Comparison of ENCODE assay signal across 20 cellular contexts in genomic region chr22:37001826-37002225, GRCh38. TPM values are rescaled to one million over a fixed set of nuclear protein-coding genes. Genes with fewer than 3 reads are reported as not detected.
DNase-seq lines count a peak whose midpoint lies in the region; ATAC-seq, FAIRE-seq and TF ChIP-seq lines count a peak whose summit lies in the region.
"Had no signal": no experiment of that assay in that cellular context is flagged by ENCODE, and none has a peak within 500 bp of the region (broad histone marks: within the 10 kb centered on the region; RNA-seq: fewer than 3 reads in every experiment).

No MANE protein-coding gene starts in this region.

- no TSS peak for BruUV-seq in A673 (replicated peaks; lab: Mats Ljungman, UMichigan)

- no peaks in the 10 kb centered on the region for H3K36me3 ChIP-seq in kidney (ENCODE audit: control insufficient read depth in 1 of 2, insufficient read depth in 2 of 2, low read length in 2 of 2)
- no peaks in the 10 kb centered on the region for H3K36me3 ChIP-seq in A673 (ENCODE audit: insufficient read depth, low read length, poor library complexity, severe bottlenecking)
- H3K36me3 ChIP-seq: HAP-1 had no signal

- intact Hi-C loops in activated naive CD4-positive, alpha-beta T cell treated with anti-CD3 and anti-CD28 coated beads for 36 hours (cut with micrococcal nuclease): no loop called here
- intact Hi-C loops in kidney (cut with DNase I) (no loop called here), A673 (cut with micrococcal nuclease; ENCODE audit: unreplicated experiment) (no loop called here)

- no peak for TF ChIP-seq CTCF in kidney (IDR thresholded peaks at IDR 0.05; ENCODE audit: borderline replicate concordance, extremely low read depth, insufficient read depth)
- no peak for TF ChIP-seq CTCF in omental fat pad (IDR thresholded peaks at IDR 0.05)
- TF ChIP-seq CTCF in A673 (conservative IDR thresholded peaks at IDR 0.05; ENCODE audit: low read depth, low read length): no peak

- H3K9me3 Mint-ChIP-seq in activated naive CD4-positive, alpha-beta T cell treated with anti-CD3 and anti-CD28 coated beads, Interleukin-2, amount 10 ng/mL, durations not matched to agents 7 days and 5 days: no peaks in the 10 kb centered on the region
- no peaks in the 10 kb centered on the region for H3K9me3 Mint-ChIP-seq in activated naive CD4-positive, alpha-beta T cell treated with anti-CD3 and anti-CD28 coated beads for 36 hours

- DNase-seq in activated naive CD4-positive, alpha-beta T cell treated with anti-CD3 and anti-CD28 coated beads, Interleukin-2, amount 10 ng/mL, durations not matched to agents 7 days and 5 days: peak; percentile 15
- no peak for DNase-seq in activated naive CD4-positive, alpha-beta T cell treated with anti-CD3 and anti-CD28 coated beads for 36 hours
- DNase-seq in kidney: peak; percentile 59
- DNase-seq in omental fat pad (ENCODE audit: low spot score): peak; percentile 14
- no peak for DNase-seq in A673 (ENCODE audit: low spot score)
- DNase-seq in COLO668 (lab: John Stamatoyannopoulos, UW; ENCODE audit: unreplicated experiment): no peak
- DNase-seq: 8988T; C1 segment of cervical spinal cord; Caco-2; CD4-positive, alpha-beta memory T cell; DMS153; DND-41; GOT3; HFFc6 had no signal

- no peak overlapping the region for H3K27ac ChIP-seq in kidney (ENCODE audit: low read depth in 2 of 2, low read length in 2 of 2)
- no peak overlapping the region for H3K27ac ChIP-seq in A673 (ENCODE audit: low read depth, low read length, poor library complexity, severe bottlenecking)
- H3K27ac ChIP-seq: A549 had no signal

- CTCF ChIA-PET in activated naive CD4-positive, alpha-beta T cell treated with anti-CD3 and anti-CD28 coated beads, Interleukin-2, amount 10 ng/mL, durations not matched to agents 7 days and 5 days (lab: Charles Lee): no interaction called here
- CTCF ChIA-PET in activated naive CD4-positive, alpha-beta T cell treated with anti-CD3 and anti-CD28 coated beads for 36 hours (lab: Charles Lee): no interaction called here
- CTCF ChIA-PET in A673 (lab: Charles Lee): no interaction called here

- FAIRE-seq in kidney (lab: Jason Lieb, UNC): no peak
- FAIRE-seq: A549, G401.6, GM12892, H54 had no signal

- H3K27ac Mint-ChIP-seq in activated naive CD4-positive, alpha-beta T cell treated with anti-CD3 and anti-CD28 coated beads, Interleukin-2, amount 10 ng/mL, durations not matched to agents 7 days and 5 days: peak overlapping the region; percentile 66
- no peak overlapping the region for H3K27ac Mint-ChIP-seq in activated naive CD4-positive, alpha-beta T cell treated with anti-CD3 and anti-CD28 coated beads for 36 hours
- H3K27ac Mint-ChIP-seq: CD4-positive, alpha-beta memory T cell; HFFc6 had no signal

- no peaks in the 10 kb centered on the region for H3K4me1 Mint-ChIP-seq in activated naive CD4-positive, alpha-beta T cell treated with anti-CD3 and anti-CD28 coated beads, Interleukin-2, amount 10 ng/mL, durations not matched to agents 7 days and 5 days
- no peaks in the 10 kb centered on the region for H3K4me1 Mint-ChIP-seq in activated naive CD4-positive, alpha-beta T cell treated with anti-CD3 and anti-CD28 coated beads for 36 hours (ENCODE audit: low read depth)
- H3K4me1 Mint-ChIP-seq: CD4-positive, alpha-beta memory T cell had no signal

- H3K27me3 Mint-ChIP-seq in activated naive CD4-positive, alpha-beta T cell treated with anti-CD3 and anti-CD28 coated beads, Interleukin-2, amount 10 ng/mL, durations not matched to agents 7 days and 5 days: peaks cover 76% of the 10 kb centered on the region
- peaks cover under 1% of the 10 kb centered on the region for H3K27me3 Mint-ChIP-seq in activated naive CD4-positive, alpha-beta T cell treated with anti-CD3 and anti-CD28 coated beads for 36 hours (ENCODE audit: low read depth)

- peaks cover 3% of the 10 kb centered on the region for H3K27me3 ChIP-seq in A673 (replicated peaks; ENCODE audit: insufficient read depth, low read depth, low read length, poor library complexity)

- H3K9ac ChIP-seq in kidney (ENCODE audit: low read length in 2 of 2): no peak overlapping the region

- no peak overlapping the region for H3K4me3 Mint-ChIP-seq in activated naive CD4-positive, alpha-beta T cell treated with anti-CD3 and anti-CD28 coated beads, Interleukin-2, amount 10 ng/mL, durations not matched to agents 7 days and 5 days
- H3K4me3 Mint-ChIP-seq in activated naive CD4-positive, alpha-beta T cell treated with anti-CD3 and anti-CD28 coated beads for 36 hours: no peak overlapping the region
- H3K4me3 Mint-ChIP-seq: CD4-positive, alpha-beta memory T cell; HFFc6 had no signal

- ATAC-seq in omental fat pad (ENCODE audit: low FRiP score) (no peak), HG03521 (IDR thresholded peaks at IDR 0.05; ENCODE audit: unreplicated experiment) (no peak)
- ATAC-seq: A549 had no signal

- H3K4me1 ChIP-seq in kidney (ENCODE audit: control insufficient read depth in 1 of 2, insufficient read depth in 1 of 2, low read depth in 1 of 2, low read length in 2 of 2): no peaks in the 10 kb centered on the region
- H3K4me1 ChIP-seq in A673 (ENCODE audit: insufficient read depth, low read length, poor library complexity, severe bottlenecking): no peaks in the 10 kb centered on the region
- H3K4me1 ChIP-seq: HAP-1 had no signal

- no peaks in the 10 kb centered on the region for H3K9me3 ChIP-seq in kidney (ENCODE audit: control insufficient read depth in 1 of 2, low read length in 2 of 2)
- H3K9me3 ChIP-seq in A673 (ENCODE audit: low read depth, low read length, poor library complexity, severe bottlenecking): no peaks in the 10 kb centered on the region
- H3K9me3 ChIP-seq: A549, Caco-2, HAP-1 had no signal

- H3K4me3 ChIP-seq in kidney (ENCODE audit: low read length in 2 of 2): no peak overlapping the region
- H3K4me3 ChIP-seq in A673 (ENCODE audit: low read depth, low read length, poor library complexity, severe bottlenecking): no peak overlapping the region
- H3K4me3 ChIP-seq: A549, HAP-1 had no signal

- POLR2A ChIA-PET in A673 (lab: Charles Lee; ENCODE audit: low non-redundant PET): no interaction called here

- H3K36me3 Mint-ChIP-seq in activated naive CD4-positive, alpha-beta T cell treated with anti-CD3 and anti-CD28 coated beads, Interleukin-2, amount 10 ng/mL, durations not matched to agents 7 days and 5 days: no peaks in the 10 kb centered on the region
- no peaks in the 10 kb centered on the region for H3K36me3 Mint-ChIP-seq in activated naive CD4-positive, alpha-beta T cell treated with anti-CD3 and anti-CD28 coated beads for 36 hours (ENCODE audit: low read depth)
- H3K36me3 Mint-ChIP-seq: CD4-positive, alpha-beta memory T cell had no signal

RNA-seq across cellular contexts. Expression of gene TST, which starts 17.4 kb away (rescaled TPM):
- under 1 TPM; 0.38 to 0.44 TPM for total RNA-seq in activated naive CD4-positive, alpha-beta T cell treated with anti-CD3 and anti-CD28 coated beads for 36 hours
- total RNA-seq in kidney: 48.7 TPM
- polyA plus RNA-seq in kidney (ENCODE audit: insufficient read depth, low read depth, low replicate concordance): 283 TPM
- 100 to 1,000 TPM in 1 of 4 donors, 10 to 100 TPM in 3; 45.4 to 141 (median 78.0) TPM for total RNA-seq in omental fat pad
- total RNA-seq in A673 (2021): 31.3 and 37.6 TPM in 2 replicates

RNA-seq across cellular contexts. Expression of gene MPST, which starts 17.7 kb away (rescaled TPM):
- 1 to 10 TPM; 2.8 to 2.9 TPM for total RNA-seq in activated naive CD4-positive, alpha-beta T cell treated with anti-CD3 and anti-CD28 coated beads for 36 hours
- 44.4 TPM for total RNA-seq in kidney
- polyA plus RNA-seq in kidney (ENCODE audit: insufficient read depth, low read depth, low replicate concordance): 167 TPM
- 100 to 1,000 TPM in 3 of 4 donors, 10 to 100 TPM in 1; 73.9 to 193 (median 145) TPM for total RNA-seq in omental fat pad
- 66.6 and 81.7 TPM in 2 replicates for total RNA-seq in A673 (2021)

RNA-seq across cellular contexts. Expression of gene KCTD17, which starts 49.7 kb away (rescaled TPM):
- 10 to 100 TPM; 22.6 to 23.1 TPM for total RNA-seq in activated naive CD4-positive, alpha-beta T cell treated with anti-CD3 and anti-CD28 coated beads for 36 hours
- total RNA-seq in kidney (13.9 TPM), omental fat pad (10 to 100 TPM in 1 of 4 donors, 1 to 10 TPM in 3; 6.2 to 17.3 (median 8.3) TPM), A673 (2021) (38.8 and 39.1 TPM in 2 replicates)
- 9.6 TPM for polyA plus RNA-seq in kidney (ENCODE audit: insufficient read depth, low read depth, low replicate concordance)

Comparison
In these comparisons a context has a peak if more than half of its experiments do, and no peak if none do; other contexts are left out.
1. DNase-seq: peak in activated naive CD4-positive, alpha-beta T cell treated with anti-CD3 and anti-CD28 coated beads, Interleukin-2, amount 10 ng/mL, durations not matched to agents 7 days and 5 days (single experiment), kidney (single experiment) and omental fat pad (single experiment); none in activated naive CD4-positive, alpha-beta T cell treated with anti-CD3 and anti-CD28 coated beads for 36 hours (single experiment), A673 (single experiment) and COLO668 (single experiment).
2. RNA of gene TST, which starts 17.4 kb away (total RNA-seq): 45.4 to 141 TPM in omental fat pad, 48.7 TPM in kidney (single experiment) and 31.3 to 37.6 TPM in A673; 0.38 to 0.44 TPM in activated naive CD4-positive, alpha-beta T cell treated with anti-CD3 and anti-CD28 coated beads for 36 hours; every median in the first group is over 10 times any median in the second.
3. RNA of gene MPST, which starts 17.7 kb away (total RNA-seq): 73.9 to 193 TPM in omental fat pad, 66.6 to 81.7 TPM in A673 and 44.4 TPM in kidney (single experiment); 2.8 to 2.9 TPM in activated naive CD4-positive, alpha-beta T cell treated with anti-CD3 and anti-CD28 coated beads for 36 hours; every median in the first group is over 10 times any median in the second.